Comparison of ENCODE assay signal across 9 cellular contexts in genomic region chrX:131821945-131822622, GRCh38.
DNase-seq lines count a peak whose midpoint lies in the region; ATAC-seq and TF ChIP-seq lines count a peak whose summit lies in the region.
"Had no signal": no experiment of that assay in that cellular context is flagged by ENCODE, and none has a peak within 500 bp of the region (broad histone marks: within the 10 kb centered on the region; RNA-seq: fewer than 3 reads in every experiment).

No MANE protein-coding gene starts in this region.

- H3K9me3 Mint-ChIP-seq in activated CD4-positive, alpha-beta memory T cell treated with anti-CD3 and anti-CD28 coated beads, Interleukin-2, amount 10 ng/mL, durations not matched to agents 7 days and 5 days, result no peaks in the 10 kb centered on the region
- no peaks in the 10 kb centered on the region for H3K9me3 Mint-ChIP-seq in activated CD4-positive, alpha-beta memory T cell treated with anti-CD3 and anti-CD28 coated beads for 36 hours
- H3K9me3 Mint-ChIP-seq: CD4-positive, alpha-beta T cell had no signal

- no peak for TF ChIP-seq POLR2A in gastrocnemius medialis (IDR thresholded peaks at IDR 0.05)

- no peaks in the 10 kb centered on the region for H3K36me3 ChIP-seq in gastrocnemius medialis

- H3K9me3 ChIP-seq in gastrocnemius medialis, result no peaks in the 10 kb centered on the region

- DNase-seq in activated CD4-positive, alpha-beta memory T cell treated with anti-CD3 and anti-CD28 coated beads, Interleukin-2, amount 10 ng/mL, durations not matched to agents 7 days and 5 days, result no peak
- DNase-seq in activated CD4-positive, alpha-beta memory T cell treated with anti-CD3 and anti-CD28 coated beads for 36 hours, result no peak
- DNase-seq in NCI-H1417 treated with DMSO at 0.1 percent for 48 hours (lab: John Stamatoyannopoulos, UW) (peak; percentile 54), dorsolateral prefrontal cortex (peak; percentile 38 to 84 (median 70)), gastrocnemius medialis (no peak), NCI-H345 treated with DMSO at 0.1 percent for 48 hours (lab: John Stamatoyannopoulos, UW; ENCODE audit: unreplicated experiment) (no peak), NCI-H526 treated with DMSO at 0.1 percent for 48 hours (lab: John Stamatoyannopoulos, UW) (no peak)

- H3K27me3 ChIP-seq in dorsolateral prefrontal cortex (peaks cover 0 to 6% (median 0%) of the 10 kb centered on the region in 45 donors), gastrocnemius medialis (no peaks in the 10 kb centered on the region)

- H3K27me3 Mint-ChIP-seq in activated CD4-positive, alpha-beta memory T cell treated with anti-CD3 and anti-CD28 coated beads, Interleukin-2, amount 10 ng/mL, durations not matched to agents 7 days and 5 days, result no peaks in the 10 kb centered on the region
- no peaks in the 10 kb centered on the region for H3K27me3 Mint-ChIP-seq in activated CD4-positive, alpha-beta memory T cell treated with anti-CD3 and anti-CD28 coated beads for 36 hours
- H3K27me3 Mint-ChIP-seq: CD4-positive, alpha-beta T cell had no signal

- ATAC-seq in gastrocnemius medialis (peak; percentile 36 to 42), GM21390 (IDR thresholded peaks at IDR 0.05; ENCODE audit: unreplicated experiment) (no peak)

- peak overlapping the region in 48 of 59 donors; percentile 23 to 70 (median 56) for H3K4me3 ChIP-seq in dorsolateral prefrontal cortex
- H3K4me3 ChIP-seq in gastrocnemius medialis, result peak overlapping the region in 2 of 4 donors; percentile 49 to 55

- peaks cover 44% of the 10 kb centered on the region for H3K4me1 Mint-ChIP-seq in activated CD4-positive, alpha-beta memory T cell treated with anti-CD3 and anti-CD28 coated beads, Interleukin-2, amount 10 ng/mL, durations not matched to agents 7 days and 5 days
- peaks cover 28% of the 10 kb centered on the region for H3K4me1 Mint-ChIP-seq in activated CD4-positive, alpha-beta memory T cell treated with anti-CD3 and anti-CD28 coated beads for 36 hours (ENCODE audit: low read depth)

- TF ChIP-seq CTCF in dorsolateral prefrontal cortex (IDR thresholded peaks at IDR 0.05 in 54 of 56, conservative IDR thresholded peaks at IDR 0.05 in 2 of 56; ENCODE audit: low read depth in 1 of 56, partially characterized antibody in 56 of 56) (peak in 44 of 56 donors; percentile 47 to 78 (median 62)), gastrocnemius medialis (IDR thresholded peaks at IDR 0.05 in 4 of 5, conservative IDR thresholded peaks at IDR 0.05 in 1 of 5) (peak in 3 of 5 experiments; percentile 51 to 77 (median 68))

- peak overlapping the region; percentile 54 for H3K27ac Mint-ChIP-seq in activated CD4-positive, alpha-beta memory T cell treated with anti-CD3 and anti-CD28 coated beads, Interleukin-2, amount 10 ng/mL, durations not matched to agents 7 days and 5 days
- no peak overlapping the region for H3K27ac Mint-ChIP-seq in activated CD4-positive, alpha-beta memory T cell treated with anti-CD3 and anti-CD28 coated beads for 36 hours
- H3K27ac Mint-ChIP-seq: CD4-positive, alpha-beta T cell had no signal

- peaks cover 0 to 4% of the 10 kb centered on the region in 2 donors for H3K4me1 ChIP-seq in gastrocnemius medialis

- no peak overlapping the region for H3K4me3 Mint-ChIP-seq in activated CD4-positive, alpha-beta memory T cell treated with anti-CD3 and anti-CD28 coated beads, Interleukin-2, amount 10 ng/mL, durations not matched to agents 7 days and 5 days
- H3K4me3 Mint-ChIP-seq in activated CD4-positive, alpha-beta memory T cell treated with anti-CD3 and anti-CD28 coated beads for 36 hours, result no peak overlapping the region
- H3K4me3 Mint-ChIP-seq: CD4-positive, alpha-beta T cell had no signal

- peaks cover 12% of the 10 kb centered on the region for H3K36me3 Mint-ChIP-seq in activated CD4-positive, alpha-beta memory T cell treated with anti-CD3 and anti-CD28 coated beads, Interleukin-2, amount 10 ng/mL, durations not matched to agents 7 days and 5 days (ENCODE audit: low read depth)
- H3K36me3 Mint-ChIP-seq in activated CD4-positive, alpha-beta memory T cell treated with anti-CD3 and anti-CD28 coated beads for 36 hours, result peaks cover 7% of the 10 kb centered on the region

- in situ Hi-C loops in gastrocnemius medialis (cut with MboI; ENCODE audit: low sequenced_read_pairs in 4 of 4), result no loop called here

- H3K27ac ChIP-seq in dorsolateral prefrontal cortex (peak overlapping the region in 46 of 59 donors; percentile 38 to 94 (median 88)), gastrocnemius medialis (peak overlapping the region; percentile 46 to 73 (median 60))

- intact Hi-C loops in activated CD4-positive, alpha-beta memory T cell treated with anti-CD3 and anti-CD28 coated beads for 36 hours (cut with micrococcal nuclease), result no loop called here
- intact Hi-C loops in dorsolateral prefrontal cortex (cut with DNase I) (no loop called here), gastrocnemius medialis (cut with DNase I; ENCODE audit: low total_unique reads) (loop anchor here (2.0 kb wide), 2 partner anchors 29 to 75 kb away; no protein-coding TSS in a partner anchor)

- POLR2A ChIA-PET in activated CD4-positive, alpha-beta memory T cell treated with anti-CD3 and anti-CD28 coated beads, Interleukin-2, amount 10 ng/mL, durations not matched to agents 7 days and 5 days (lab: Charles Lee), result interaction anchor here (1.7 kb wide), 1 partner anchor 9 kb away, joined by 4 read pairs; no protein-coding TSS in a partner anchor
- POLR2A ChIA-PET in activated CD4-positive, alpha-beta memory T cell treated with anti-CD3 and anti-CD28 coated beads for 36 hours (lab: Charles Lee), result no interaction called here

- CTCF ChIA-PET in activated CD4-positive, alpha-beta memory T cell treated with anti-CD3 and anti-CD28 coated beads, Interleukin-2, amount 10 ng/mL, durations not matched to agents 7 days and 5 days (lab: Charles Lee), result no interaction called here
- CTCF ChIA-PET in activated CD4-positive, alpha-beta memory T cell treated with anti-CD3 and anti-CD28 coated beads for 36 hours (lab: Charles Lee), result no interaction called here

Comparison
In these comparisons a context has a peak if more than half of its experiments do, and no peak if none do; other contexts are left out.
1. DNase-seq: peak in NCI-H1417 treated with DMSO at 0.1 percent for 48 hours (single experiment) and dorsolateral prefrontal cortex (10 of 10); none in activated CD4-positive, alpha-beta memory T cell treated with anti-CD3 and anti-CD28 coated beads, Interleukin-2, amount 10 ng/mL, durations not matched to agents 7 days and 5 days (single experiment), activated CD4-positive, alpha-beta memory T cell treated with anti-CD3 and anti-CD28 coated beads for 36 hours (single experiment), gastrocnemius medialis (0 of 2), NCI-H345 treated with DMSO at 0.1 percent for 48 hours (single experiment) and NCI-H526 treated with DMSO at 0.1 percent for 48 hours (single experiment).